Comparison of ENCODE assay signal across 21 cellular contexts in the genomic region with DNA sequence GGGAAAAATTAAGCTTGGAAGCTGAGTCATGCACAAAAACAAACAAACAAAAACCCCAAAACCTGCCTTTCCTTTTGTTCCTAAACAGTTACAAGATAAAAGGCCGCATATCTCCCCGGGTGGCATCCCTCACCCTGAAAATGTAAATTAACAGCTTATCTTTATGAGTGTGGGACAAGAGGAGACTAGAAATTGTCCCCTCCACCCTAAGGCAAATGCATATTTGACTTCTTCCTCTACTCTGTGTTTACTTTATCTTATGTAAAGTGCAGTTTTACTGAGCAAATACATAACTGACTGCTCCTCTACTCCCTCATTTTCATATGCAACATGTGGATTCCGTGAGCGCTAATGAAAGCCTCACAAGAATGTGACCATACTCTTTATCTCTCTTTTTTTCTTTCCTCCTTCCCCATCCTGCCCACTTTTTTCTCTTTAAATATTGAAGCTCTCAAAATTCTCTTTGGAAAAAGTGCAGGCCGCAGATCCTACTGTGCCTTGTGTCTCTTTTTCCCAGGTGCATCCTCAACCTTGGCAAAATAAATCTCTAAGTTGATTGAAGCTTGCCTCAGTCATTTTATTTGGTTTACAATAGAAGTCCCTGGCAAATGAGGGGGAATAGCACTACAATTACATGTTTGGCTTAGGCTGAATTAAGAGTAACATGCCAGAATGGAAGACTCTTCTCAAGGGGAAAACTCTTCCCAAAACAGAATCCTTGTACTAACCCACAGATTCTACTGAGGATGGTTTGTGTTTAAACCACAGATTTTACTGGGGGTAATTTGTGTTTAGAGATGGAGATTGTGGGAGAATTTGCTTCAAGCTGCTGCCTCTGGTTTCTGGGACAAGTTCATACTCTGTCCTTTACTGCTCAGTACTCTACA.
DNase-seq lines count a peak whose midpoint lies in the region; TF ChIP-seq lines count a peak whose summit lies in the region.
"Had no signal": no experiment of that assay in that cellular context is flagged by ENCODE, and none has a peak within 500 bp of the region (broad histone marks: within the 10 kb centered on the region; RNA-seq: fewer than 3 reads in every experiment).

No MANE protein-coding gene starts in this region.

- peak overlapping the region; percentile 37 for H3K4me3 ChIP-seq in iPS-18a (ENCODE audit: low read length)
- no peak overlapping the region for H3K4me3 ChIP-seq in thyroid gland (replicated peaks in 1 of 3)
- H3K4me3 ChIP-seq: BLaER1 had no signal

- H3K9ac ChIP-seq in iPS-18a (ENCODE audit: low read length) = peak overlapping the region; percentile 1
- H3K9ac ChIP-seq: BLaER1 had no signal

- H3K4me1 ChIP-seq in iPS-18a (ENCODE audit: control insufficient read depth, low read depth, low read length) (peaks cover 20% of the 10 kb centered on the region), thyroid gland (peaks cover 37 to 38% of the 10 kb centered on the region in 2 donors)
- H3K4me1 ChIP-seq: BLaER1 had no signal

- 72 to 80% methylated on average over 5 of the region's 5 CpGs for WGBS in thyroid gland, 2 donors

- H3K36me3 ChIP-seq in iPS-18a (ENCODE audit: control insufficient read depth, low read depth, low read length) = no peaks in the 10 kb centered on the region
- no peaks in the 10 kb centered on the region for H3K36me3 ChIP-seq in thyroid gland
- H3K36me3 ChIP-seq: BLaER1 had no signal

- H3K9me3 ChIP-seq in iPS-18a (ENCODE audit: control insufficient read depth, low read depth, low read length) = no peaks in the 10 kb centered on the region
- H3K9me3 ChIP-seq in thyroid gland = no peaks in the 10 kb centered on the region
- H3K9me3 ChIP-seq: BLaER1 had no signal

- intact Hi-C loops in thyroid gland (cut with DNase I) = no loop called here

- peak; percentile 1 for DNase-seq in NCI-H146 (lab: John Stamatoyannopoulos, UW)
- DNase-seq in NCI-H146 treated with DMSO at 0.1 percent for 48 hours (lab: John Stamatoyannopoulos, UW; ENCODE audit: unreplicated experiment) = no peak
- DNase-seq in NCI-H345 (lab: John Stamatoyannopoulos, UW) = peak; percentile 56
- no peak for DNase-seq in thyroid gland
- DNase-seq in glomerular visceral epithelial cell (ENCODE audit: extremely low spot score) = no peak
- DNase-seq in ecto neural progenitor cell (ENCODE audit: low spot score) = no peak
- DNase-seq in NCI-H1694 (lab: John Stamatoyannopoulos, UW) = no peak
- DNase-seq: activated CD4-positive, alpha-beta T cell treated with anti-CD3 and anti-CD28 coated beads for 4 hours; activated effector memory CD4-positive, alpha-beta T cell treated with anti-CD3 and anti-CD28 coated beads, Interleukin-2, amount 50 U/mL, for 16 hours; central memory CD4-positive, alpha-beta T cell; effector CD8-positive, alpha-beta T cell; islet precursor cell; mammary epithelial cell; MM.1S; natural killer cell; NCI-H2029; posterior cingulate gyrus; RPMI8226; stimulated activated CD4-positive, alpha-beta T cell treated with anti-CD3 and anti-CD28 coated beads, Interleukin-4, amount 100 ng/mL, for 4 hours had no signal

- H3K27ac ChIP-seq in iPS-18a (ENCODE audit: low read length) (no peak overlapping the region), thyroid gland (peak overlapping the region; percentile 54 to 82 (median 59))
- H3K27ac ChIP-seq: BLaER1 had no signal

- H3K27me3 ChIP-seq in iPS-18a (ENCODE audit: control insufficient read depth, insufficient read depth, low read length) (no peaks in the 10 kb centered on the region), thyroid gland (no peaks in the 10 kb centered on the region)
- H3K27me3 ChIP-seq: BLaER1 had no signal

- TF ChIP-seq POLR2A in thyroid gland (IDR thresholded peaks at IDR 0.05) = no peak

- TF ChIP-seq CTCF in thyroid gland (IDR thresholded peaks at IDR 0.05) = no peak

Comparison
In these comparisons a context has a peak if more than half of its experiments do, and no peak if none do; other contexts are left out.
1. DNase-seq: peak in NCI-H146 (single experiment) and NCI-H345 (single experiment); none in NCI-H146 treated with DMSO at 0.1 percent for 48 hours (single experiment), thyroid gland (0 of 2), glomerular visceral epithelial cell (single experiment), ecto neural progenitor cell (single experiment) and NCI-H1694 (single experiment).